In the genomic region with DNA sequence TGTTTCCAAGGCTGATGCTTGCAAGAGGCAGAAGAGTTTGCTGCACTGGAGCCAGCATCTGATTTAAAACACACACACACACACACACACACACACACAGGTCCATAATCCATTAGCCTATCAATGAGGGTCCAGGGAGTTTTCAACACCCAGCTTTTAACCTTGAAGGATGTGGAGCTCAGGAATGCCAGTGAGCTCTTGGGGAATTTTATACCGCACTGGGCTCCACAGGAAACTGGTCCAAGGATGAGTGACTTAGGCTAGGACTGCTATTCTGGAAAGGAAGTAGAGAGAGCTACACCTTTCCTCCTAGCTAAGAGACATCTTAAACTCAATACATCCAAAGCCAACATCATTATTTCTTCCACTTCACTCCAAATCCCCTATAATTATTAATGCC, we compare ENCODE assay signal across 15 cellular contexts. TPM values are rescaled to one million over a fixed set of nuclear protein-coding genes. Genes with fewer than 3 reads are reported as not detected.
DNase-seq lines count a peak whose midpoint lies in the region; ATAC-seq and TF ChIP-seq lines count a peak whose summit lies in the region.
"Had no signal": no experiment of that assay in that cellular context is flagged by ENCODE, and none has a peak within 500 bp of the region (broad histone marks: within the 10 kb centered on the region; RNA-seq: fewer than 3 reads in every experiment).

No MANE protein-coding gene starts in this region.

- H3K27ac ChIP-seq in spleen: peak overlapping the region in 4 of 8 donors; percentile 68 to 81 (median 77)
- H3K27ac ChIP-seq: upper lobe of right lung, WERI-Rb-1 had no signal

- 24 to 33% (median 26%) methylated on average over 1 of the region's 1 CpG for WGBS in spleen, 5 donors

- TF ChIP-seq CTCF in progenitor cell of endocrine pancreas (IDR thresholded peaks at IDR 0.05; ENCODE audit: unreplicated experiment) (no peak), spleen (IDR thresholded peaks at IDR 0.05 in 8 of 11, conservative IDR thresholded peaks at IDR 0.05 in 3 of 11) (no peak)

- intact Hi-C loops in spleen (cut with DNase I; ENCODE audit: low total_unique reads): no loop called here

- peaks cover 4% of the 10 kb centered on the region for H3K4me1 Mint-ChIP-seq in T-helper 2 cell treated with Interferon-gamma antibody and Interleukin-4, amounts not matched to agents 5 μg/mL and 100 μg/mL, for 36 hours (ENCODE audit: low read depth)
- peaks cover 11 to 29% (median 22%) of the 10 kb centered on the region in 3 donors for H3K4me1 Mint-ChIP-seq in IgD-negative memory B cell
- H3K4me1 Mint-ChIP-seq in progenitor cell of endocrine pancreas (ENCODE audit: low read depth): peaks cover 27% of the 10 kb centered on the region

- no peak for DNase-seq in T-helper 2 cell treated with Interferon-gamma antibody and Interleukin-4, amounts not matched to agents 5 μg/mL and 100 μg/mL, for 36 hours (ENCODE audit: low spot score)
- DNase-seq in T-helper 2 cell (no peak), cerebellar cortex (ENCODE audit: low spot score) (peak; percentile 16), progenitor cell of endocrine pancreas (ENCODE audit: low spot score, unreplicated experiment) (no peak), spleen (no peak)
- DNase-seq: activated gamma-delta T cell treated with Interleukin-2 at 50 U/mL for 16 hours, NCI-H1092 treated with DMSO at 0.1 percent for 48 hours, NCI-H446 had no signal

- no peaks in the 10 kb centered on the region for H3K9me3 ChIP-seq in spleen
- H3K9me3 ChIP-seq: esophagus muscularis mucosa, upper lobe of right lung had no signal

- H3K4me1 ChIP-seq in spleen: peaks cover 18 to 57% (median 45%) of the 10 kb centered on the region in 6 donors

- H3K27me3 ChIP-seq in spleen (replicated peaks in 1 of 7): peaks cover 3 to 77% (median 29%) of the 10 kb centered on the region in 7 donors
- H3K27me3 ChIP-seq: esophagus muscularis mucosa, upper lobe of right lung had no signal

- no peak for ATAC-seq in HG02610 (IDR thresholded peaks at IDR 0.05; ENCODE audit: unreplicated experiment)
- ATAC-seq in HG03095 (IDR thresholded peaks at IDR 0.05; ENCODE audit: unreplicated experiment): no peak

- peak overlapping the region; percentile 18 for H3K4me3 Mint-ChIP-seq in T-helper 2 cell treated with Interferon-gamma antibody and Interleukin-4, amounts not matched to agents 5 μg/mL and 100 μg/mL, for 36 hours
- H3K4me3 Mint-ChIP-seq in IgD-negative memory B cell (peak overlapping the region; percentile 12 to 90 (median 60)), progenitor cell of endocrine pancreas (ENCODE audit: low read depth) (peak overlapping the region; percentile 84)

- peak overlapping the region in 1 of 8 donors; percentile 76 for H3K4me3 ChIP-seq in spleen

- no peaks in the 10 kb centered on the region for H3K36me3 Mint-ChIP-seq in T-helper 2 cell treated with Interferon-gamma antibody and Interleukin-4, amounts not matched to agents 5 μg/mL and 100 μg/mL, for 36 hours (ENCODE audit: low read depth)
- H3K36me3 Mint-ChIP-seq in IgD-negative memory B cell (no peaks in the 10 kb centered on the region), progenitor cell of endocrine pancreas (ENCODE audit: insufficient read depth) (no peaks in the 10 kb centered on the region)

- peaks cover 70% of the 10 kb centered on the region for H3K27me3 Mint-ChIP-seq in T-helper 2 cell treated with Interferon-gamma antibody and Interleukin-4, amounts not matched to agents 5 μg/mL and 100 μg/mL, for 36 hours (ENCODE audit: low read depth)
- peaks cover 52% of the 10 kb centered on the region for H3K27me3 Mint-ChIP-seq in IgD-negative memory B cell
- peaks cover 29% of the 10 kb centered on the region for H3K27me3 Mint-ChIP-seq in progenitor cell of endocrine pancreas

- TF ChIP-seq POLR2A in spleen (IDR thresholded peaks at IDR 0.05): no peak

- no peak overlapping the region for H3K27ac Mint-ChIP-seq in T-helper 2 cell treated with Interferon-gamma antibody and Interleukin-4, amounts not matched to agents 5 μg/mL and 100 μg/mL, for 36 hours
- H3K27ac Mint-ChIP-seq in IgD-negative memory B cell (peak overlapping the region in 1 of 3 donors; percentile 3), progenitor cell of endocrine pancreas (no peak overlapping the region)

- H3K9me3 Mint-ChIP-seq in T-helper 2 cell treated with Interferon-gamma antibody and Interleukin-4, amounts not matched to agents 5 μg/mL and 100 μg/mL, for 36 hours: no peaks in the 10 kb centered on the region
- no peaks in the 10 kb centered on the region for H3K9me3 Mint-ChIP-seq in IgD-negative memory B cell
- H3K9me3 Mint-ChIP-seq in progenitor cell of endocrine pancreas (ENCODE audit: low read depth): no peaks in the 10 kb centered on the region

- H3K36me3 ChIP-seq in spleen: no peaks in the 10 kb centered on the region
- H3K36me3 ChIP-seq: esophagus muscularis mucosa, upper lobe of right lung, WERI-Rb-1 had no signal

RNA-seq across cellular contexts. Expression of gene NRG2, which starts 0.9 kb away (rescaled TPM):
- polyA plus RNA-seq in IgD-negative memory B cell (not detected), spleen (1 to 10 TPM in 1 of 3 donors, under 1 TPM in 2; 0.83 to 2.1 (median 0.96) TPM)
- total RNA-seq in progenitor cell of endocrine pancreas (4.8 and 5.5 TPM in 2 replicates), spleen (1 to 10 TPM; 3.5 to 7.7 (median 6.7) TPM)
- total RNA-seq: A673 had no signal

Comparison
In these comparisons a context has a peak if more than half of its experiments do, and no peak if none do; other contexts are left out.
1. H3K4me3 Mint-ChIP-seq: peak in every context shown above with its lines; median percentile 84 in progenitor cell of endocrine pancreas; 60 in IgD-negative memory B cell; 18 in T-helper 2 cell treated with Interferon-gamma antibody and Interleukin-4, amounts not matched to agents 5 μg/mL and 100 μg/mL, for 36 hours.